Comparison of ENCODE assay signal across 17 cellular contexts in genomic region chr2:179917272-179917671, GRCh38. TPM values are rescaled to one million over a fixed set of nuclear protein-coding genes. Genes with fewer than 3 reads are reported as not detected.
A peak's percentile ranks its signal among the peaks of the same experiment; 100 is the strongest.
DNase-seq lines count a peak whose midpoint lies in the region; ATAC-seq and TF ChIP-seq lines count a peak whose summit lies in the region.
"Had no signal": no experiment of that assay in that cellular context is flagged by ENCODE, and none has a peak within 500 bp of the region (broad histone marks: within the 10 kb centered on the region; RNA-seq: fewer than 3 reads in every experiment).

No MANE protein-coding gene starts in this region.

- H3K4me3 ChIP-seq in astrocyte of the cerebellum (ENCODE audit: low read depth, low read length) = no peak overlapping the region
- H3K4me3 ChIP-seq: body of pancreas, mucosa of descending colon had no signal

- H3K4me1 Mint-ChIP-seq in activated T-cell treated with anti-CD3 and anti-CD28 coated beads, Interleukin-2, amount 50 U/mL, for 72 hours (ENCODE audit: low read depth) = no peaks in the 10 kb centered on the region

- H3K27me3 Mint-ChIP-seq in activated T-cell treated with anti-CD3 and anti-CD28 coated beads, Interleukin-2, amount 50 U/mL, for 72 hours (ENCODE audit: low read depth) = no peaks in the 10 kb centered on the region
- H3K27me3 Mint-ChIP-seq: stimulated activated naive CD8-positive, alpha-beta T cell treated with anti-CD3 and anti-CD28 coated beads, Interleukin-15, Interleukin-2, amounts not matched to agents 100 ng/mL and 50 ng/mL, for 24 hours had no signal

- no peak overlapping the region for H3K4me3 Mint-ChIP-seq in activated T-cell treated with anti-CD3 and anti-CD28 coated beads, Interleukin-2, amount 50 U/mL, for 72 hours
- H3K4me3 Mint-ChIP-seq: stimulated activated naive CD8-positive, alpha-beta T cell treated with anti-CD3 and anti-CD28 coated beads, Interleukin-15, Interleukin-2, amounts not matched to agents 100 ng/mL and 50 ng/mL, for 24 hours had no signal

- H3K36me3 Mint-ChIP-seq in activated T-cell treated with anti-CD3 and anti-CD28 coated beads, Interleukin-2, amount 50 U/mL, for 72 hours (ENCODE audit: insufficient read depth in 2 of 2) = peaks cover 0 to 2% of the 10 kb centered on the region in 2 donors

- TF ChIP-seq CTCF in astrocyte of the cerebellum (IDR thresholded peaks at IDR 0.05; ENCODE audit: low read depth, low read length, missing control alignments) = no peak

- ATAC-seq in GM21390 (IDR thresholded peaks at IDR 0.05; ENCODE audit: unreplicated experiment) = no peak
- no peak for ATAC-seq in GM21367 (IDR thresholded peaks at IDR 0.05; ENCODE audit: unreplicated experiment)
- no peak for ATAC-seq in activated T-cell treated with anti-CD3 and anti-CD28 coated beads, Interleukin-2, amount 50 U/mL, for 72 hours (replicated peaks in 1 of 2)
- ATAC-seq: body of pancreas, mucosa of descending colon had no signal

- in situ Hi-C loops in astrocyte of the cerebellum (cut with HindIII; ENCODE audit: low sequenced_read_pairs) = no loop called here

- H3K27ac Mint-ChIP-seq in activated T-cell treated with anti-CD3 and anti-CD28 coated beads, Interleukin-2, amount 50 U/mL, for 72 hours = no peak overlapping the region
- H3K27ac Mint-ChIP-seq: stimulated activated naive CD8-positive, alpha-beta T cell treated with anti-CD3 and anti-CD28 coated beads, Interleukin-15, Interleukin-2, amounts not matched to agents 100 ng/mL and 50 ng/mL, for 24 hours had no signal

- DNase-seq in AG08396 (ENCODE audit: low spot score) (peak; percentile 52), HT-29 (ENCODE audit: low spot score) (peak; percentile 11), astrocyte of the cerebellum (ENCODE audit: low read depth) (peak; percentile 82), iris pigment epithelial cell (ENCODE audit: low read depth) (peak; percentile 82), CD1c-positive myeloid dendritic cell (ENCODE audit: extremely low spot score) (no peak)
- DNase-seq in activated T-cell treated with anti-CD3 and anti-CD28 coated beads, Interleukin-2, amount 50 U/mL, for 72 hours = no peak
- DNase-seq: activated effector memory CD4-positive, alpha-beta T cell treated with Interleukin-2 at 50 U/mL for 16 hours; body of pancreas; DMS153; islet precursor cell; mucosa of descending colon; NCI-H1092 treated with DMSO at 0.1 percent for 48 hours; small intestine had no signal

- peaks cover 0 to 2% of the 10 kb centered on the region in 2 donors for H3K9me3 Mint-ChIP-seq in activated T-cell treated with anti-CD3 and anti-CD28 coated beads, Interleukin-2, amount 50 U/mL, for 72 hours
- H3K9me3 Mint-ChIP-seq: stimulated activated naive CD8-positive, alpha-beta T cell treated with anti-CD3 and anti-CD28 coated beads, Interleukin-15, Interleukin-2, amounts not matched to agents 100 ng/mL and 50 ng/mL, for 24 hours had no signal

RNA-seq across cellular contexts. Expression of gene ZNF385B, which starts 55.9 kb away (rescaled TPM):
- not detected in 2 replicates for total RNA-seq in HT-29 (2014; rRNA removed; shearing (Covaris generic))
- total RNA-seq in activated T-cell treated with anti-CD3 and anti-CD28 coated beads, Interleukin-2, amount 50 U/mL, for 72 hours = not detected
- total RNA-seq: glomerular endothelial cell had no signal

Comparison
In these comparisons a context has a peak if more than half of its experiments do, and no peak if none do; other contexts are left out.
1. DNase-seq: peak in AG08396 (single experiment), HT-29 (single experiment), astrocyte of the cerebellum (single experiment) and iris pigment epithelial cell (single experiment); none in activated T-cell treated with anti-CD3 and anti-CD28 coated beads, Interleukin-2, amount 50 U/mL, for 72 hours (0 of 2) and CD1c-positive myeloid dendritic cell (single experiment).